1 cellular context compared by ENCODE assay signal in the genomic region with DNA sequence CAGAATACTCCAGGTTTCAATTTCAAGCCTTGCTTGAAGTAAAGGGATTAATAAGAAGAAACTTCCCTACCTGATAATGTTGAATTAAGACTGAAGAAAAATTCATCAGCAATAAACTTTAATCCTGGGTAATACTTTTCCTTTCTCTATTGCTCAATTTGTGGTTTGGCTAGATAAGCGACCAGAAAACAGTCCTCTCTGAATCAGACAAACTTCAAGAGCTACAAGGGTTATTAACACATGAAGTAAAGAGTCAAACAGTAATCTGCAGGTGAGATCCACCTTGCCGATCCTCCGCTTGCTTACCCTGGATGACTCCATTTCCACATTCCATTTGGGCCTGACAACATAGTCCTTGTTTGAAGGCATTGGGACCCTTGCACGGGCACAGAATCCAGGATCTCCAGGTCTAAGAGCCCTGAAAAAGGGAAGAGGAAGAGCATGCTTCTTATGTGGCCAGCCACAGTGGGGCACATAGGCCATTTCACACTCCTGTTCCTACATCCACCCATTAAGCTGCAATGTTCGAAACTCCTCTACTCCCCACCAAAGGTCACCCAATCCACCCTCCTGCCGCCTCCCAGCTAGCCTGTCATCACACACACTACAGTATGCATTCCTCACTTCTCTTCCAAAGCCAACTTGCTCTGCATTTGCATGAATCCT.
TF ChIP-seq lines count a peak whose summit lies in the region.

No MANE protein-coding gene starts in this region.

TF ChIP-seq in WTC11, 78 proteins besides CTCF, POLR2A, EP300 and RAD21 (continued from another document):
- TF ChIP-seq, protein P1, sequence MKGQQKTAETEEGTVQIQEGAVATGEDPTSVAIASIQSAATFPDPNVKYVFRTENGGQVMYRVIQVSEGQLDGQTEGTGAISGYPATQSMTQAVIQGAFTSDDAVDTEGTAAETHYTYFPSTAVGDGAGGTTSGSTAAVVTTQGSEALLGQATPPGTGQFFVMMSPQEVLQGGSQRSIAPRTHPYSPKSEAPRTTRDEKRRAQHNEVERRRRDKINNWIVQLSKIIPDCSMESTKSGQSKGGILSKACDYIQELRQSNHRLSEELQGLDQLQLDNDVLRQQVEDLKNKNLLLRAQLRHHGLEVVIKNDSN (CRISPR knock-in tag; IDR thresholded peaks at IDR 0.05), result no peak
TF ChIP-seq in WTC11: peak in this region for 0.
